28 cellular contexts compared by ENCODE assay signal in genomic region chr5:176910161-176910560, GRCh38. TPM values are rescaled to one million over a fixed set of nuclear protein-coding genes. Genes with fewer than 3 reads are reported as not detected.
DNase-seq lines count a peak whose midpoint lies in the region; ATAC-seq and TF ChIP-seq lines count a peak whose summit lies in the region.
"Had no signal": no experiment of that assay in that cellular context is flagged by ENCODE, and none has a peak within 500 bp of the region (broad histone marks: within the 10 kb centered on the region; RNA-seq: fewer than 3 reads in every experiment).

No MANE protein-coding gene starts in this region.

- no peak overlapping the region for H2AFZ ChIP-seq in SK-N-SH (ENCODE audit: low read depth)

- no peaks in the 10 kb centered on the region for H3K27me3 Mint-ChIP-seq in activated T-helper 1 cell treated with anti-CD3 and anti-CD28 coated beads, Interleukin-12 subunit alpha, Interleukin-12 subunit beta, Interleukin-2, Interleukin-4 antibody, amounts not matched to agents 30 ng/mL and 10 ng/mL and 1 ng/mL, durations not matched to agents 14 hours and 24 hours and 36 hours (ENCODE audit: insufficient read depth)
- no peaks in the 10 kb centered on the region for H3K27me3 Mint-ChIP-seq in naive thymus-derived CD4-positive, alpha-beta T cell
- H3K27me3 Mint-ChIP-seq: CD4-positive, CD25-positive, alpha-beta regulatory T cell had no signal

- H3K9me3 ChIP-seq in SK-N-SH, result no peaks in the 10 kb centered on the region
- H3K9me3 ChIP-seq in naive thymus-derived CD4-positive, alpha-beta T cell (ENCODE audit: control insufficient read depth in 2 of 3, low read length in 3 of 3), result no peaks in the 10 kb centered on the region
- no peaks in the 10 kb centered on the region for H3K9me3 ChIP-seq in gastrocnemius medialis
- H3K9me3 ChIP-seq: heart right ventricle, prostate gland, sigmoid colon, transverse colon had no signal

- WGBS in SK-N-SH (ENCODE audit: low lambda C conversion rate), result 70% methylated on average over 1 of the region's 1 CpG

- in situ Hi-C loops in gastrocnemius medialis (cut with MboI; ENCODE audit: low sequenced_read_pairs in 4 of 4), result no loop called here

- H3K27ac Mint-ChIP-seq in activated T-helper 1 cell treated with anti-CD3 and anti-CD28 coated beads, Interleukin-12 subunit alpha, Interleukin-12 subunit beta, Interleukin-2, Interleukin-4 antibody, amounts not matched to agents 30 ng/mL and 10 ng/mL and 1 ng/mL, durations not matched to agents 14 hours and 24 hours and 36 hours, result peak overlapping the region; percentile 25
- H3K27ac Mint-ChIP-seq in naive thymus-derived CD4-positive, alpha-beta T cell, result peak overlapping the region in 5 of 9 donors; percentile 12 to 72 (median 46)

- H3K9ac ChIP-seq in SK-N-SH, result no peak overlapping the region

- H3K27ac ChIP-seq in SK-N-SH (ENCODE audit: low read depth in 2 of 2, low read length in 1 of 2), result no peak overlapping the region
- no peak overlapping the region for H3K27ac ChIP-seq in naive thymus-derived CD4-positive, alpha-beta T cell (ENCODE audit: low read depth, low read length)
- H3K27ac ChIP-seq in gastrocnemius medialis, result no peak overlapping the region
- H3K27ac ChIP-seq: brain microvascular endothelial cell, epithelial cell of prostate, heart right ventricle, prostate gland, sigmoid colon, transverse colon had no signal

- TF ChIP-seq RAD21 in SK-N-SH (IDR thresholded peaks at IDR 0.05; ENCODE audit: low read length), result no peak

- H3K4me2 ChIP-seq in SK-N-SH, result no peak overlapping the region

- H3K36me3 ChIP-seq in SK-N-SH (replicated peaks in 1 of 2; ENCODE audit: control insufficient read depth in 1 of 2, insufficient read depth in 2 of 2, low read length in 1 of 2), result peaks cover 43 to 51% of the 10 kb centered on the region in 2 experiments
- peaks cover 11 to 63% (median 11%) of the 10 kb centered on the region in 3 experiments for H3K36me3 ChIP-seq in naive thymus-derived CD4-positive, alpha-beta T cell (ENCODE audit: control insufficient read depth in 2 of 3, insufficient read depth in 3 of 3, low read length in 3 of 3)
- H3K36me3 ChIP-seq in gastrocnemius medialis, result peaks cover 0 to 58% of the 10 kb centered on the region in 2 donors
- H3K36me3 ChIP-seq: prostate gland had no signal

- H3K36me3 Mint-ChIP-seq in activated T-helper 1 cell treated with anti-CD3 and anti-CD28 coated beads, Interleukin-12 subunit alpha, Interleukin-12 subunit beta, Interleukin-2, Interleukin-4 antibody, amounts not matched to agents 30 ng/mL and 10 ng/mL and 1 ng/mL, durations not matched to agents 14 hours and 24 hours and 36 hours (ENCODE audit: low read depth), result peaks cover 47% of the 10 kb centered on the region
- peaks cover 11 to 66% (median 28%) of the 10 kb centered on the region in 5 donors for H3K36me3 Mint-ChIP-seq in naive thymus-derived CD4-positive, alpha-beta T cell

- no peaks in the 10 kb centered on the region for H3K9me2 ChIP-seq in SK-N-SH

- no peaks in the 10 kb centered on the region; a peak in 1 of 4 replicates for H3K4me1 ChIP-seq in SK-N-SH (ENCODE audit: control insufficient read depth in 1 of 2, insufficient read depth in 2 of 2, low read depth in 1 of 2, low read length in 1 of 2)
- H3K4me1 ChIP-seq in naive thymus-derived CD4-positive, alpha-beta T cell (ENCODE audit: control insufficient read depth in 2 of 2, insufficient read depth in 2 of 2, low read length in 2 of 2), result no peaks in the 10 kb centered on the region
- no peaks in the 10 kb centered on the region for H3K4me1 ChIP-seq in gastrocnemius medialis
- H3K4me1 ChIP-seq: prostate gland, sigmoid colon, transverse colon had no signal

- intact Hi-C loops in activated T-helper 1 cell treated with anti-CD3 and anti-CD28 coated beads, Interleukin-12 subunit alpha, Interleukin-12 subunit beta, Interleukin-2, Interleukin-4 antibody, amounts not matched to agents 30 ng/mL and 10 ng/mL and 1 ng/mL, durations not matched to agents 14 hours and 24 hours and 36 hours (cut with micrococcal nuclease), result no loop called here
- intact Hi-C loops in naive thymus-derived CD4-positive, alpha-beta T cell (cut with micrococcal nuclease), result no loop called here
- intact Hi-C loops in gastrocnemius medialis (cut with DNase I; ENCODE audit: low total_unique reads), result no loop called here

- H3K79me2 ChIP-seq in SK-N-SH (ENCODE audit: insufficient read depth), result no peaks in the 10 kb centered on the region; the same call in 1 of the 2 replicates

- POLR2A ChIA-PET in SK-N-SH (lab: Yijun Ruan, JAX), result no interaction called here
- POLR2A ChIA-PET in naive thymus-derived CD4-positive, alpha-beta T cell (lab: Charles Lee), result no interaction called here

- ATAC-seq in SK-N-SH treated with all-trans-retinoic acid at 6 μM for 48 hours (peak; percentile 41; the same call in 1 of the 3 replicates), GM19463 (IDR thresholded peaks at IDR 0.05; ENCODE audit: unreplicated experiment) (peak; percentile 59), gastrocnemius medialis (no peak)
- ATAC-seq in naive thymus-derived CD4-positive, alpha-beta T cell, result no peak
- ATAC-seq: activated T-cell treated with anti-CD3 and anti-CD28 coated beads, Interleukin-2, amount 50 U/mL, for 72 hours; heart right ventricle; left cardiac atrium had no signal

- TF ChIP-seq CTCF in SK-N-SH (IDR thresholded peaks at IDR 0.05), result no peak
- TF ChIP-seq CTCF in gastrocnemius medialis (IDR thresholded peaks at IDR 0.05 in 4 of 5, conservative IDR thresholded peaks at IDR 0.05 in 1 of 5), result no peak

- no peaks in the 10 kb centered on the region for H3K9me3 Mint-ChIP-seq in activated T-helper 1 cell treated with anti-CD3 and anti-CD28 coated beads, Interleukin-12 subunit alpha, Interleukin-12 subunit beta, Interleukin-2, Interleukin-4 antibody, amounts not matched to agents 30 ng/mL and 10 ng/mL and 1 ng/mL, durations not matched to agents 14 hours and 24 hours and 36 hours
- no peaks in the 10 kb centered on the region for H3K9me3 Mint-ChIP-seq in naive thymus-derived CD4-positive, alpha-beta T cell
- H3K9me3 Mint-ChIP-seq: activated T-cell treated with anti-CD3 and anti-CD28 coated beads, Interleukin-2, amount 50 U/mL, for 72 hours; CD4-positive, CD25-positive, alpha-beta regulatory T cell had no signal

- H3K27me3 ChIP-seq in SK-N-SH (ENCODE audit: insufficient read depth) (no peaks in the 10 kb centered on the region), gastrocnemius medialis (no peaks in the 10 kb centered on the region)
- no peaks in the 10 kb centered on the region for H3K27me3 ChIP-seq in naive thymus-derived CD4-positive, alpha-beta T cell (ENCODE audit: control insufficient read depth in 2 of 2, insufficient read depth in 2 of 2, low read length in 2 of 2)
- H3K27me3 ChIP-seq: brain microvascular endothelial cell, heart right ventricle, sigmoid colon, transverse colon had no signal

- TF ChIP-seq EP300 in SK-N-SH (IDR thresholded peaks at IDR 0.05; ENCODE audit: borderline replicate concordance in 1 of 2, low read depth in 1 of 2, low read length in 1 of 2), result no peak

- no peak for TF ChIP-seq POLR2A in gastrocnemius medialis (IDR thresholded peaks at IDR 0.05)

- CTCF ChIA-PET in SK-N-SH (lab: Yijun Ruan, JAX), result interaction anchor here (1.0 to 1.5 kb wide), 5 partner anchors 22 to 462 kb away, joined by 3 to 6 read pairs (median 3); partner anchors contain the start of gene FAF2
- CTCF ChIA-PET in naive thymus-derived CD4-positive, alpha-beta T cell (lab: Charles Lee), result no interaction called here

- peaks cover 15% of the 10 kb centered on the region for H3K4me1 Mint-ChIP-seq in activated T-helper 1 cell treated with anti-CD3 and anti-CD28 coated beads, Interleukin-12 subunit alpha, Interleukin-12 subunit beta, Interleukin-2, Interleukin-4 antibody, amounts not matched to agents 30 ng/mL and 10 ng/mL and 1 ng/mL, durations not matched to agents 14 hours and 24 hours and 36 hours (ENCODE audit: low read depth)
- H3K4me1 Mint-ChIP-seq in naive thymus-derived CD4-positive, alpha-beta T cell, result peaks cover 0 to 15% (median 5%) of the 10 kb centered on the region in 7 donors

- H3F3A ChIP-seq in SK-N-SH (replicated peaks; ENCODE audit: insufficient read depth), result no peaks in the 10 kb centered on the region

- DNase-seq in SK-N-SH (no peak), NCI-H226 (no peak), SIG-M5 treated with dmso at 0.1 percent for 504 hours (lab: John Stamatoyannopoulos, UW; ENCODE audit: unreplicated experiment) (no peak), gastrocnemius medialis (no peak)
- no peak for DNase-seq in activated T-helper 1 cell treated with anti-CD3 and anti-CD28 coated beads, Interleukin-12 subunit alpha, Interleukin-12 subunit beta, Interleukin-2, Interleukin-4 antibody, amounts not matched to agents 30 ng/mL and 10 ng/mL and 1 ng/mL, durations not matched to agents 14 hours and 24 hours and 36 hours (ENCODE audit: low spot score)
- DNase-seq in naive thymus-derived CD4-positive, alpha-beta T cell, result no peak
- DNase-seq: 8988T; activated CD4-positive, CD25-positive, alpha-beta regulatory T cell treated with anti-CD3 and anti-CD28 coated beads, Interleukin-2, amount 50 U/mL, for 72 hours; activated T-cell treated with anti-CD3 and anti-CD28 coated beads, Interleukin-2, amount 50 U/mL, for 72 hours; brain microvascular endothelial cell; CD4-positive, CD25-positive, alpha-beta regulatory T cell; HCEC 1CT; heart right ventricle; left cardiac atrium; mammary epithelial cell; NCI-H1417; NCI-H2081 treated with DMSO at 0.1 percent for 48 hours; NCI-H446; OCI-M1; sigmoid colon; SW 1271; transverse colon had no signal

- H3K4me3 ChIP-seq in SK-N-SH (ENCODE audit: low read depth in 2 of 2, low read length in 1 of 2) (no peak overlapping the region), gastrocnemius medialis (no peak overlapping the region)
- H3K4me3 ChIP-seq in naive thymus-derived CD4-positive, alpha-beta T cell (ENCODE audit: low read length), result no peak overlapping the region
- H3K4me3 ChIP-seq: heart right ventricle, prostate gland, sigmoid colon, transverse colon had no signal

- no peaks in the 10 kb centered on the region for H4K20me1 ChIP-seq in SK-N-SH (ENCODE audit: insufficient read depth)

- H3K4me3 Mint-ChIP-seq in activated T-helper 1 cell treated with anti-CD3 and anti-CD28 coated beads, Interleukin-12 subunit alpha, Interleukin-12 subunit beta, Interleukin-2, Interleukin-4 antibody, amounts not matched to agents 30 ng/mL and 10 ng/mL and 1 ng/mL, durations not matched to agents 14 hours and 24 hours and 36 hours, result no peak overlapping the region
- no peak overlapping the region for H3K4me3 Mint-ChIP-seq in naive thymus-derived CD4-positive, alpha-beta T cell
- H3K4me3 Mint-ChIP-seq: activated T-cell treated with anti-CD3 and anti-CD28 coated beads, Interleukin-2, amount 50 U/mL, for 72 hours; CD4-positive, CD25-positive, alpha-beta regulatory T cell had no signal

RNA-seq across cellular contexts. Expression of gene HK3, which starts 11.0 kb away (rescaled TPM):
- 0.02 TPM in 2 replicates for polyA plus RNA-seq in SK-N-SH (2012; rRNA removed)
- 0.01 TPM in 1 of 2 replicates, not detected in the other for polyA plus RNA-seq in SK-N-SH (2012; cell fraction: cytosol; rRNA removed)
- polyA plus RNA-seq in SK-N-SH (2012; cell fraction: nucleus; rRNA removed), result 0.19 and 0.20 TPM in 2 replicates
- 0.44 and 0.51 TPM in 2 replicates for total RNA-seq in activated T-helper 1 cell treated with anti-CD3 and anti-CD28 coated beads, Interleukin-12 subunit alpha, Interleukin-12 subunit beta, Interleukin-2, Interleukin-4 antibody, amounts not matched to agents 30 ng/mL and 10 ng/mL and 1 ng/mL, durations not matched to agents 14 hours and 24 hours and 36 hours
- 100 to 1,000 TPM in 1 of 5 experiments, 10 to 100 TPM in 1, 1 to 10 TPM in 2, under 1 TPM in 1; 0.27 to 118 (median 2.6) TPM for total RNA-seq in naive thymus-derived CD4-positive, alpha-beta T cell
- under 1 TPM in 1 of 2 donors, not detected in 1; 0.55 TPM for polyA plus RNA-seq in naive thymus-derived CD4-positive, alpha-beta T cell
- total RNA-seq in gastrocnemius medialis, result 1 to 10 TPM in 3 of 4 donors, under 1 TPM in 1; 0.53 to 2.6 (median 2.4) TPM
- total RNA-seq: chondrocyte, mammary epithelial cell, MCF 10A had no signal

Comparison
In these comparisons a context has a peak if more than half of its experiments do, and no peak if none do; other contexts are left out.
1. ATAC-seq: peak in SK-N-SH treated with all-trans-retinoic acid at 6 μM for 48 hours (single experiment) and GM19463 (single experiment); none in naive thymus-derived CD4-positive, alpha-beta T cell (single experiment) and gastrocnemius medialis (0 of 2).